In the genomic region with DNA sequence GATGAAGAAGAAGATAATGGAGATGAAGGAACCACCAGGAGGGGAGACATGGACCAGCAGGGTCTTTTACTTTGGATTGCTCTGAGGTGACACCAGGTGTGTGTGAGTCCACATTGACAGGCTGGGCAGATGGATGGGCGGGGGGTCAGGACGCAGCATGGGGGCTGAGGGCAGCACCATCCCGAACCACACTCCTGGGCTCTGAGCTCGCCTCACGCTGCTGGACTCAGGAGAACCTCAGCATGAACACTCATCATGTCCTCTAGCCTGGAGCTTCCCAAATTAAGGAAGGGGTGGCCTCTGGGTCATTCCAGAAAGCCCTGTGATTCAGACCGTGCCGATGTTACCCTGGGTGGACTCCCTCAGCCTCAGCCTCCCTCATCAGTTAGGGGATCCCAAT, we compare ENCODE assay signal across 19 cellular contexts. TPM values are rescaled to one million over a fixed set of nuclear protein-coding genes. Genes with fewer than 3 reads are reported as not detected.
A peak's percentile ranks its signal among the peaks of the same experiment; 100 is the strongest.
DNase-seq lines count a peak whose midpoint lies in the region; ATAC-seq, FAIRE-seq and TF ChIP-seq lines count a peak whose summit lies in the region.
"Had no signal": no experiment of that assay in that cellular context is flagged by ENCODE, and none has a peak within 500 bp of the region (broad histone marks: within the 10 kb centered on the region; RNA-seq: fewer than 3 reads in every experiment).

No MANE protein-coding gene starts in this region.

- no peak for TF ChIP-seq POLR2A in A549 (IDR thresholded peaks at IDR 0.05; ENCODE audit: low read length)

- H3K4me2 ChIP-seq in A549: no peak overlapping the region

- no peak for DNase-seq in A549 (ENCODE audit: low read depth in 1 of 2, low spot score in 1 of 2)
- DNase-seq in ecto neural progenitor cell (ENCODE audit: low spot score): peak; percentile 45
- peak; percentile 72 for DNase-seq in mesenteric fat pad (ENCODE audit: low spot score)
- DNase-seq in OCI-M2 (lab: John Stamatoyannopoulos, UW; ENCODE audit: unreplicated experiment): no peak
- DNase-seq in HT-29 (ENCODE audit: low spot score): no peak
- DNase-seq in EL: no peak
- DNase-seq: DMS153, KBM-7, MV-4-11, NCI-H1417 treated with DMSO at 0.1 percent for 48 hours, NCI-H2029, NCI-H2171, NCI-H774, PC-3 had no signal

- H3K27ac ChIP-seq in A549 (peak overlapping the region; percentile 48 to 97), HEK293 (ENCODE audit: extremely low read depth, low read depth, low read length) (no peak overlapping the region)
- H3K27ac ChIP-seq: C4-2B, HL-60 had no signal

- no peak for TF ChIP-seq EP300 in A549 (IDR thresholded peaks at IDR 0.05)

- H3K4me1 ChIP-seq in A549 (peaks cover 54% of the 10 kb centered on the region), HEK293 (ENCODE audit: control insufficient read depth, insufficient read depth, low read length) (0 out of 2 replicates have a peak, but pooled peaks cover 7% of the 10 kb centered on the region)

- POLR2A ChIA-PET in A549 (lab: Yijun Ruan, JAX) (interaction anchor here (0.6 kb wide), 1 partner anchor 219 kb away, joined by 5 read pairs; the partner anchor contains the start of gene HEXIM1), HEK293 (lab: Yijun Ruan, JAX) (no interaction called here)

- WGBS in A549 (ENCODE audit: missing lambda C conversion rate): 86% methylated on average over 7 of the region's 7 CpGs

- FAIRE-seq in A549 (lab: Jason Lieb, UNC): no peak
- FAIRE-seq: H54 had no signal

- no peak for TF ChIP-seq RAD21 in A549 (conservative IDR thresholded peaks at IDR 0.05 in 1 of 2, IDR thresholded peaks at IDR 0.05 in 1 of 2)

- ATAC-seq in A549: no peak
- no peak for ATAC-seq in HG03159 (IDR thresholded peaks at IDR 0.05; ENCODE audit: unreplicated experiment)
- ATAC-seq: PC-3 had no signal

- H3K4me3 ChIP-seq in A549 (no peak overlapping the region), HEK293 (ENCODE audit: low read depth, low read length) (no peak overlapping the region)

- H3K9me3 ChIP-seq in A549: no peaks in the 10 kb centered on the region
- H3K9me3 ChIP-seq in HEK293 (ENCODE audit: control insufficient read depth, insufficient read depth, low read depth, low read length): no peaks in the 10 kb centered on the region

- TF ChIP-seq CTCF in A549 (IDR thresholded peaks at IDR 0.05) (no peak), HEK293 (tag by site-specific recombination; IDR thresholded peaks at IDR 0.05) (no peak)

- H3K36me3 ChIP-seq in HEK293 (ENCODE audit: control insufficient read depth in 2 of 2, insufficient read depth in 1 of 2, low read length in 2 of 2): no peaks in the 10 kb centered on the region

- CTCF ChIA-PET in A549 (lab: Yijun Ruan, JAX) (interaction anchor here (1.0 to 18.2 kb wide), 9 partner anchors 9 to 131 kb away, joined by 3 to 294 read pairs (median 4); partner anchors contain the start of gene MAP3K14), HEK293 (lab: Yijun Ruan, JAX) (interaction anchor here (0.9 to 1.8 kb wide), 4 partner anchors 18 to 232 kb away, joined by 3 to 6 read pairs (median 3); partner anchors contain the start of gene ACBD4)

TF ChIP-seq in A549, 52 proteins besides CTCF, POLR2A, EP300 and RAD21:
- TF ChIP-seq HDAC2 (IDR thresholded peaks at IDR 0.05): no peak
- TF ChIP-seq CHD2 (IDR thresholded peaks at IDR 0.05; ENCODE audit: low read length, partially characterized antibody): no peak
- no peak for TF ChIP-seq MAFK (IDR thresholded peaks at IDR 0.05; ENCODE audit: partially characterized antibody)
- no peak for TF ChIP-seq HOXB13 (CRISPR knock-in tag; IDR thresholded peaks at IDR 0.05; ENCODE audit: low read depth)
- TF ChIP-seq JUNB (IDR thresholded peaks at IDR 0.05): no peak
- TF ChIP-seq MAZ (IDR thresholded peaks at IDR 0.05; ENCODE audit: borderline replicate concordance, low read depth, low read length): no peak
- no peak for TF ChIP-seq KDM5A (IDR thresholded peaks at IDR 0.05)
- TF ChIP-seq, protein P1, sequence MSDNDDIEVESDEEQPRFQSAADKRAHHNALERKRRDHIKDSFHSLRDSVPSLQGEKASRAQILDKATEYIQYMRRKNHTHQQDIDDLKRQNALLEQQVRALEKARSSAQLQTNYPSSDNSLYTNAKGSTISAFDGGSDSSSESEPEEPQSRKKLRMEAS (IDR thresholded peaks at IDR 0.05): no peak
- TF ChIP-seq SREBF2 (IDR thresholded peaks at IDR 0.05): no peak
- no peak for TF ChIP-seq SMC3 (IDR thresholded peaks at IDR 0.05)
- TF ChIP-seq FOXS1 (CRISPR knock-in tag; IDR thresholded peaks at IDR 0.05): no peak
- no peak for TF ChIP-seq NFE2L2 (conservative IDR thresholded peaks at IDR 0.05; ENCODE audit: low read length)
- TF ChIP-seq BHLHE40 (IDR thresholded peaks at IDR 0.05; ENCODE audit: low read depth, low read length): no peak
- no peak for TF ChIP-seq HES2 (IDR thresholded peaks at IDR 0.05)
- TF ChIP-seq USF2 (IDR thresholded peaks at IDR 0.05): no peak

TF ChIP-seq in HEK293, 187 proteins besides CTCF, POLR2A, EP300 and RAD21:
- no peak for TF ChIP-seq ZNF121 (tag by site-specific recombination; IDR thresholded peaks at IDR 0.05)
- no peak for TF ChIP-seq HOXA7 (CRISPR knock-in tag; IDR thresholded peaks at IDR 0.05; ENCODE audit: borderline replicate concordance)
- TF ChIP-seq, protein P2, sequence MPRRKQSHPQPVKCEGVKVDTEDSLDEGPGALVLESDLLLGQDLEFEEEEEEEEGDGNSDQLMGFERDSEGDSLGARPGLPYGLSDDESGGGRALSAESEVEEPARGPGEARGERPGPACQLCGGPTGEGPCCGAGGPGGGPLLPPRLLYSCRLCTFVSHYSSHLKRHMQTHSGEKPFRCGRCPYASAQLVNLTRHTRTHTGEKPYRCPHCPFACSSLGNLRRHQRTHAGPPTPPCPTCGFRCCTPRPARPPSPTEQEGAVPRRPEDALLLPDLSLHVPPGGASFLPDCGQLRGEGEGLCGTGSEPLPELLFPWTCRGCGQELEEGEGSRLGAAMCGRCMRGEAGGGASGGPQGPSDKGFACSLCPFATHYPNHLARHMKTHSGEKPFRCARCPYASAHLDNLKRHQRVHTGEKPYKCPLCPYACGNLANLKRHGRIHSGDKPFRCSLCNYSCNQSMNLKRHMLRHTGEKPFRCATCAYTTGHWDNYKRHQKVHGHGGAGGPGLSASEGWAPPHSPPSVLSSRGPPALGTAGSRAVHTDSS (tag by site-specific recombination; IDR thresholded peaks at IDR 0.05): peak; percentile 67
- TF ChIP-seq ZNF433 (tag by site-specific recombination; IDR thresholded peaks at IDR 0.05; ENCODE audit: low read depth): no peak
- no peak for TF ChIP-seq REPIN1 (tag by site-specific recombination; IDR thresholded peaks at IDR 0.05; ENCODE audit: low read depth)
- no peak for TF ChIP-seq ZNF138 (tag by site-specific recombination; IDR thresholded peaks at IDR 0.05; ENCODE audit: borderline replicate concordance)
TF ChIP-seq in HEK293: peak in this region for 1.

RNA-seq across cellular contexts. Expression of gene MAP3K14, which starts 50.4 kb away (rescaled TPM):
- polyA plus RNA-seq in A549 (2011; rRNA removed) (9.1 and 10.9 TPM in 2 replicates), A549 (2017; fragmentation: RNase III; extraction: RNeasy Plus Mini Kit Qiagen cat#74134 plus additional on column Dnase treatment) (30.7 to 53.6 TPM (median 34.5 TPM) in 3 replicates)
- 39.9 and 49.0 TPM in 2 replicates for polyA plus RNA-seq in A549 (2012; cell fraction: cytosol; rRNA removed)
- 142 and 168 TPM in 2 replicates for polyA plus RNA-seq in A549 (2012; cell fraction: nucleus; rRNA removed)
- polyA minus RNA-seq in A549 (2011; rRNA and poly(A)+ RNA removed): 12.0 and 13.0 TPM in 2 replicates
- 8.7 TPM for total RNA-seq in mesenteric fat pad
- 5.9 and 6.2 TPM in 2 replicates for total RNA-seq in HT-29 (2014; rRNA removed; shearing (Covaris generic))

Comparison
In these comparisons a context has a peak if more than half of its experiments do, and no peak if none do; other contexts are left out.
1. DNase-seq: peak in ecto neural progenitor cell (single experiment) and mesenteric fat pad (single experiment); none in A549 (0 of 2), OCI-M2 (single experiment), HT-29 (single experiment) and EL (single experiment).